22 cellular contexts compared by ENCODE assay signal in the genomic region with DNA sequence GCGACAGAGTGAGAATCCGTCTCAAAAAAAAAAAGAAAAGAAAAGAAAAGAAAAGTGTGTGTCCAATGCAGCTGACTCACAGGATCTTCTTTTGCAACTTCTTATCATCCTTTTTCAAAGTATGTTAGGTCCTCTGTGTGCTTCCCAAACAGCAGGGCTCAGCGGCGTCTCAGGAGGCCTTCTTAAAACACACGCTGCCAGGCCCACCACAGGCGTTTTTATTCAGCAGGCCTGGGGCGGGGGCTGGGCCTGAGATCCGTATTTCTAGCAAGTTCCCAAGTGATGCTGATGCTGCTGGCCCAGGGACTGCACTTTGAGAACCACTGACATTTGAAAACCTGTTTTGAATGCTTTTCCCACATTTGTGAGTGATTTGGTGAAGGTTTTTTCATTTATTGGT.
"Had no signal": no experiment of that assay in that cellular context is flagged by ENCODE, and none has a peak within 500 bp of the region (broad histone marks: within the 10 kb centered on the region; RNA-seq: fewer than 3 reads in every experiment).

No MANE protein-coding gene starts in this region.

- H3K36me3 Mint-ChIP-seq: activated naive CD4-positive, alpha-beta T cell treated with anti-CD3 and anti-CD28 coated beads, Interleukin-2, amount 10 ng/mL, durations not matched to agents 7 days and 5 days had no signal

- H3K4me1 ChIP-seq: right atrium auricular region, testis had no signal

- H3K27ac Mint-ChIP-seq: activated CD4-positive, alpha-beta memory T cell treated with anti-CD3 and anti-CD28 coated beads, Interleukin-2, amount 10 ng/mL, durations not matched to agents 7 days and 5 days; activated CD4-positive, alpha-beta T cell treated with anti-CD3 and anti-CD28 coated beads, Interleukin-2, amount 10 ng/mL, durations not matched to agents 24 days and 14 days; activated naive CD4-positive, alpha-beta T cell treated with anti-CD3 and anti-CD28 coated beads, Interleukin-2, amount 10 ng/mL, durations not matched to agents 7 days and 5 days; activated T-cell treated with anti-CD3 and anti-CD28 coated beads, Interleukin-2, amount 50 U/mL, for 24 hours; mesothelial cell of epicardium; naive thymus-derived CD4-positive, alpha-beta T cell had no signal

- DNase-seq: activated CD4-positive, alpha-beta memory T cell treated with anti-CD3 and anti-CD28 coated beads, Interleukin-2, amount 10 ng/mL, durations not matched to agents 7 days and 5 days; activated CD4-positive, alpha-beta T cell treated with anti-CD3 and anti-CD28 coated beads, Interleukin-2, amount 10 ng/mL, durations not matched to agents 24 days and 14 days; activated CD4-positive, CD25-positive, alpha-beta regulatory T cell treated with anti-CD3 and anti-CD28 coated beads, Interleukin-2, amount 50 U/mL, for 72 hours; activated gamma-delta T cell; activated naive CD4-positive, alpha-beta T cell treated with anti-CD3 and anti-CD28 coated beads, Interleukin-2, amount 10 ng/mL, durations not matched to agents 7 days and 5 days; activated T-cell treated with anti-CD3 and anti-CD28 coated beads, Interleukin-2, amount 50 U/mL, for 24 hours; left cardiac atrium; mammary epithelial cell; naive thymus-derived CD4-positive, alpha-beta T cell; pancreas; stimulated activated CD4-positive, alpha-beta T cell treated with anti-CD3 and anti-CD28 coated beads, Interleukin-12 subunit alpha, Interleukin-12 subunit beta, amount 100 ng/mL, for 4 hours; stimulated activated CD4-positive, alpha-beta T cell treated with anti-CD3 and anti-CD28 coated beads, Interleukin-4, amount 100 ng/mL, for 1 hour; stimulated activated naive CD8-positive, alpha-beta T cell treated with anti-CD3 and anti-CD28 coated beads, Interleukin-15, Interleukin-2, amounts not matched to agents 100 U/mL and 50 U/mL, for 24 hours; T-helper 2 cell; testis; trophoblast cell had no signal

- H3K9me3 Mint-ChIP-seq: activated CD4-positive, alpha-beta memory T cell treated with anti-CD3 and anti-CD28 coated beads, Interleukin-2, amount 10 ng/mL, durations not matched to agents 7 days and 5 days; activated CD4-positive, alpha-beta T cell treated with anti-CD3 and anti-CD28 coated beads, Interleukin-2, amount 10 ng/mL, durations not matched to agents 24 days and 14 days; activated naive CD4-positive, alpha-beta T cell treated with anti-CD3 and anti-CD28 coated beads, Interleukin-2, amount 10 ng/mL, durations not matched to agents 7 days and 5 days; activated T-cell treated with anti-CD3 and anti-CD28 coated beads, Interleukin-2, amount 50 U/mL, for 24 hours; mesothelial cell of epicardium; naive thymus-derived CD4-positive, alpha-beta T cell had no signal

- H3K9me3 ChIP-seq: esophagus muscularis mucosa, pancreas, psoas muscle, right atrium auricular region, testis had no signal

- H3K36me3 ChIP-seq: cardiac muscle cell, esophagus muscularis mucosa, pancreas, right atrium auricular region had no signal

- H3K27ac ChIP-seq: cardiac muscle cell, esophagus muscularis mucosa, hepatocyte, pancreas, psoas muscle, right atrium auricular region, testis had no signal

- ATAC-seq: naive thymus-derived CD4-positive, alpha-beta T cell; pancreas; psoas muscle; stimulated activated naive CD8-positive, alpha-beta T cell treated with anti-CD3 and anti-CD28 coated beads, Interleukin-15, Interleukin-2, amounts not matched to agents 100 U/mL and 50 U/mL, for 24 hours had no signal

- H3K4me3 Mint-ChIP-seq: activated CD4-positive, alpha-beta memory T cell treated with anti-CD3 and anti-CD28 coated beads, Interleukin-2, amount 10 ng/mL, durations not matched to agents 7 days and 5 days; activated CD4-positive, alpha-beta T cell treated with anti-CD3 and anti-CD28 coated beads, Interleukin-2, amount 10 ng/mL, durations not matched to agents 24 days and 14 days; activated naive CD4-positive, alpha-beta T cell treated with anti-CD3 and anti-CD28 coated beads, Interleukin-2, amount 10 ng/mL, durations not matched to agents 7 days and 5 days; activated T-cell treated with anti-CD3 and anti-CD28 coated beads, Interleukin-2, amount 50 U/mL, for 24 hours; mesothelial cell of epicardium; naive thymus-derived CD4-positive, alpha-beta T cell had no signal

- H3K4me1 Mint-ChIP-seq: mesothelial cell of epicardium had no signal

- H3K27me3 ChIP-seq: cardiac muscle cell, esophagus muscularis mucosa, hepatocyte, pancreas, right atrium auricular region, testis had no signal

- H3K4me3 ChIP-seq: cardiac muscle cell, esophagus muscularis mucosa, hepatocyte, pancreas, psoas muscle, right atrium auricular region, testis had no signal
